Comparison of ENCODE assay signal across 8 cellular contexts in the genomic region with DNA sequence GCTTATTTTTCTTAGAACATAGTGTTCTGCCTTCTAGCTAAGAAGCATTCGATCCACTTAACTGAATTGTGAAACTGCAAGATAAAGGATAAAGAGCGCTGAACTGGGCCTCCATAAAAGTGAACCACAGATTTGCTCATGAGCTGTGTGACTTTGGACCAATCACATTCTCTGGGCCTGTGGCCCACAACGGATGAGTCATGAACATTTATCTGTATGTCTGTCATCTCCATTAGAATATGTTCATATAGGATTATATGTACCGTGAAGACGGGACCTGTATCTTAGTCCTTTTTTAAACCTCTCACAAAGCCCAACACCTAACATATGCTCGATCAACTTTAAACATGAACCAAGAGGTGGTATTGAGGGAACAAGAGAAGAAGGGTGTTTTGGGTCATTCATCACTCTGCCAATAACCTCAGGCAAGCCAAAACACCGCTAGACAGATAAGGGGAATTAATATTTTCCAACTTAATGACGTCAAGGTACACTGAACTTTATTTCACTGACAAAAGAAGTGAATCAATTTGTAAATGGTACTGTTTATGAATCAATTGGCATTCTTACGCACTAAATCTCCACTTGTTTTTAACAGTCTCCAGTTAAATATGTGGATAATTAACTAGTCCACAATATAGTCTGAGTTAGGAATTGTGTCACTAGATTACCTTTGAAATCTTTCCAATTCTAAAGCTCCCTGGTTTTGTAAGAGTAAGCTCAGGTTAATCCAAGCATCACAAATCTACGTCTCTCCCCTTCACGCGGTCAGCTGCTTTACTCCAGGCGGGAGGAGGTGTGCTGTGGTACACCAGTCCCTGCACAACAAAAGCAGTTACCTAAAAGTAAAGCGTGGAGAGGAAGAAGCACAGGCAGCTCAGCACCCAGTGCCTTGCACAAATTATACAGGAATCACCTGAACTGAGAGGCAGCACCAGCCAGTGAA. TPM values are rescaled to one million over a fixed set of nuclear protein-coding genes. Genes with fewer than 3 reads are reported as not detected.
A peak's percentile ranks its signal among the peaks of the same experiment; 100 is the strongest.
DNase-seq lines count a peak whose midpoint lies in the region; ATAC-seq and TF ChIP-seq lines count a peak whose summit lies in the region.

No MANE protein-coding gene starts in this region.

- H3K27ac ChIP-seq in HCT116 (ENCODE audit: low read depth, low read length) (no peak overlapping the region), RWPE1 (peak overlapping the region; percentile 88)

- H3K4me3 ChIP-seq in HCT116 (replicated peaks in 1 of 2; ENCODE audit: low read depth in 1 of 2, low read length in 2 of 2) (peak overlapping the region; percentile 70 to 93), skeletal muscle cell (ENCODE audit: low read depth, low read length) (peak overlapping the region; percentile 86)

- no peaks in the 10 kb centered on the region for H3K9me2 ChIP-seq in HCT116 (ENCODE audit: insufficient read depth)

- H3K36me3 ChIP-seq in HCT116 (ENCODE audit: control insufficient read depth in 1 of 2, insufficient read depth in 2 of 2, low read length in 2 of 2): no peaks in the 10 kb centered on the region

- DNase-seq in HCT116 (ENCODE audit: low read depth, low spot score): no peak
- DNase-seq in RWPE1 (ENCODE audit: low spot score): peak; percentile 96
- DNase-seq in activated naive CD4-positive, alpha-beta T cell treated with anti-CD3 and anti-CD28 coated beads, Interleukin-2, amount 50 U/mL, for 16 hours: peak; percentile 47
- DNase-seq in left ventricle myocardium superior: peak; percentile 41
- peak; percentile 92 for DNase-seq in skeletal muscle cell (ENCODE audit: low read depth)

- no peak for TF ChIP-seq CTCF in HCT116 (IDR thresholded peaks at IDR 0.05 in 2 of 3, conservative IDR thresholded peaks at IDR 0.05 in 1 of 3; ENCODE audit: borderline replicate concordance in 1 of 3, insufficient read depth in 1 of 3, low read depth in 2 of 3, low read length in 2 of 3)
- no peak for TF ChIP-seq CTCF in RWPE1 (conservative IDR thresholded peaks at IDR 0.05; ENCODE audit: low read depth)

- CTCF ChIA-PET in HCT116 (lab: Charles Lee) (interaction anchor here (1.1 kb wide), 1 partner anchor 65 kb away, joined by 4 read pairs; no protein-coding TSS in a partner anchor), RWPE1 (lab: Yijun Ruan, JAX) (interaction anchor here (0.6 to 2.4 kb wide), 6 partner anchors 15 to 246 kb away, joined by 3 to 8 read pairs (median 3); no protein-coding TSS in a partner anchor)

- H3K4me2 ChIP-seq in HCT116 (ENCODE audit: low read length): peak overlapping the region; percentile 95

- TF ChIP-seq POLR2A in HCT116 (IDR thresholded peaks at IDR 0.05; ENCODE audit: borderline replicate concordance, extremely low read depth, insufficient read depth, insufficient read length): no peak

- BruUV-seq in HCT116 (replicated peaks; lab: Mats Ljungman, UMichigan): TSS peak; percentile 56

- H3K27me3 ChIP-seq in HCT116 (ENCODE audit: insufficient read depth, low read length): no peaks in the 10 kb centered on the region

- POLR2A ChIA-PET in HCT116 (lab: Charles Lee): interaction anchor here (1.6 kb wide), 1 partner anchor 9 kb away, joined by 5 read pairs; no protein-coding TSS in a partner anchor
- POLR2A ChIA-PET in RWPE1 (lab: Yijun Ruan, JAX; ENCODE audit: low non-redundant PET): no interaction called here

- peaks cover 8% of the 10 kb centered on the region; the same call in 1 of the 2 replicates for H4K20me1 ChIP-seq in HCT116 (ENCODE audit: insufficient read depth)

- peak overlapping the region; percentile 92 for H3K9ac ChIP-seq in HCT116 (ENCODE audit: low read length)

- H3K9me3 ChIP-seq in HCT116 (ENCODE audit: control insufficient read depth in 1 of 2, insufficient read depth in 1 of 2, low read depth in 1 of 2, low read length in 2 of 2): no peaks in the 10 kb centered on the region

- H3K79me2 ChIP-seq in HCT116 (ENCODE audit: insufficient read depth, low read length): peaks cover 66% of the 10 kb centered on the region

- intact Hi-C loops in HCT116 (cut with micrococcal nuclease): loop anchor here (2.0 kb wide), 1 partner anchor 199 kb away; no protein-coding TSS in a partner anchor
- intact Hi-C loops in left ventricle myocardium superior (cut with micrococcal nuclease): no loop called here

- ATAC-seq in HCT116 (no peak), left ventricle myocardium superior (peak; percentile 4), GM21381 (IDR thresholded peaks at IDR 0.05; ENCODE audit: unreplicated experiment) (no peak), GM18511 (IDR thresholded peaks at IDR 0.05; ENCODE audit: unreplicated experiment) (no peak), GM21526 (IDR thresholded peaks at IDR 0.05; ENCODE audit: low FRiP score, unreplicated experiment) (no peak)

- RAD21 ChIA-PET in HCT116 (lab: Charles Lee; ENCODE audit: low non-redundant PET in 1 of 2, low total read pairs in 2 of 2, uncharacterized antibody in 2 of 2, unreplicated experiment in 2 of 2): no interaction called here

- H2AFZ ChIP-seq in HCT116 (ENCODE audit: low read depth, low read length, poor library complexity, severe bottlenecking): no peak overlapping the region

- TF ChIP-seq RAD21 in HCT116 (IDR thresholded peaks at IDR 0.05; ENCODE audit: low read depth): no peak

- peaks cover 15 to 36% of the 10 kb centered on the region in 2 experiments for H3K4me1 ChIP-seq in HCT116 (ENCODE audit: control insufficient read depth in 1 of 2, insufficient read depth in 2 of 2, low read length in 2 of 2)

TF ChIP-seq in HCT116, 20 proteins besides CTCF, POLR2A, EP300 and RAD21:
- TF ChIP-seq SP1 (IDR thresholded peaks at IDR 0.05; ENCODE audit: low read depth) (peak; percentile 4; the same call in 1 of the 2 replicates), JUND (IDR thresholded peaks at IDR 0.05) (0 out of 2 replicates have a peak, but pooled peaks have one; percentile 24), ELF1 (IDR thresholded peaks at IDR 0.05; ENCODE audit: borderline replicate concordance, low read depth) (no peak), EZH2phosphoT487 (IDR thresholded peaks at IDR 0.05; ENCODE audit: borderline replicate concordance) (no peak), FOSL1 (IDR thresholded peaks at IDR 0.05; ENCODE audit: low read depth) (peak; percentile 50; the same call in 1 of the 2 replicates), ZNF274 (IDR thresholded peaks at IDR 0.05; ENCODE audit: low read depth, low read length) (no peak)
- TF ChIP-seq, protein P1, sequence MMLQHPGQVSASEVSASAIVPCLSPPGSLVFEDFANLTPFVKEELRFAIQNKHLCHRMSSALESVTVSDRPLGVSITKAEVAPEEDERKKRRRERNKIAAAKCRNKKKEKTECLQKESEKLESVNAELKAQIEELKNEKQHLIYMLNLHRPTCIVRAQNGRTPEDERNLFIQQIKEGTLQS (IDR thresholded peaks at IDR 0.05): no peak
- TF ChIP-seq, protein P2, sequence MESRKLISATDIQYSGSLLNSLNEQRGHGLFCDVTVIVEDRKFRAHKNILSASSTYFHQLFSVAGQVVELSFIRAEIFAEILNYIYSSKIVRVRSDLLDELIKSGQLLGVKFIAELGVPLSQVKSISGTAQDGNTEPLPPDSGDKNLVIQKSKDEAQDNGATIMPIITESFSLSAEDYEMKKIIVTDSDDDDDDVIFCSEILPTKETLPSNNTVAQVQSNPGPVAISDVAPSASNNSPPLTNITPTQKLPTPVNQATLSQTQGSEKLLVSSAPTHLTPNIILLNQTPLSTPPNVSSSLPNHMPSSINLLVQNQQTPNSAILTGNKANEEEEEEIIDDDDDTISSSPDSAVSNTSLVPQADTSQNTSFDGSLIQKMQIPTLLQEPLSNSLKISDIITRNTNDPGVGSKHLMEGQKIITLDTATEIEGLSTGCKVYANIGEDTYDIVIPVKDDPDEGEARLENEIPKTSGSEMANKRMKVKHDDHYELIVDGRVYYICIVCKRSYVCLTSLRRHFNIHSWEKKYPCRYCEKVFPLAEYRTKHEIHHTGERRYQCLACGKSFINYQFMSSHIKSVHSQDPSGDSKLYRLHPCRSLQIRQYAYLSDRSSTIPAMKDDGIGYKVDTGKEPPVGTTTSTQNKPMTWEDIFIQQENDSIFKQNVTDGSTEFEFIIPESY (IDR thresholded peaks at IDR 0.05; ENCODE audit: extremely low read depth, insufficient replicate concordance, low read length): no peak
- TF ChIP-seq, protein P3, sequence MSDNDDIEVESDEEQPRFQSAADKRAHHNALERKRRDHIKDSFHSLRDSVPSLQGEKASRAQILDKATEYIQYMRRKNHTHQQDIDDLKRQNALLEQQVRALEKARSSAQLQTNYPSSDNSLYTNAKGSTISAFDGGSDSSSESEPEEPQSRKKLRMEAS (IDR thresholded peaks at IDR 0.05): no peak

RNA-seq across cellular contexts. Expression of a gene that starts 1.6 kb away (rescaled TPM):
- total RNA-seq in HCT116 (2021; ENCODE audit: unreplicated experiment): 34.8 TPM
- polyA plus RNA-seq in HCT116 (2012): 18.6 and 21.6 TPM in 2 replicates
- total RNA-seq in left ventricle myocardium superior: 112 TPM

RNA-seq across cellular contexts. Expression of a gene that starts 48.9 kb away (rescaled TPM):
- total RNA-seq in HCT116 (2021; ENCODE audit: unreplicated experiment): not detected
- polyA plus RNA-seq in HCT116 (2012): 0.01 TPM in 1 of 2 replicates, not detected in the other
- 2.2 TPM for total RNA-seq in left ventricle myocardium superior
